In the genomic region with DNA sequence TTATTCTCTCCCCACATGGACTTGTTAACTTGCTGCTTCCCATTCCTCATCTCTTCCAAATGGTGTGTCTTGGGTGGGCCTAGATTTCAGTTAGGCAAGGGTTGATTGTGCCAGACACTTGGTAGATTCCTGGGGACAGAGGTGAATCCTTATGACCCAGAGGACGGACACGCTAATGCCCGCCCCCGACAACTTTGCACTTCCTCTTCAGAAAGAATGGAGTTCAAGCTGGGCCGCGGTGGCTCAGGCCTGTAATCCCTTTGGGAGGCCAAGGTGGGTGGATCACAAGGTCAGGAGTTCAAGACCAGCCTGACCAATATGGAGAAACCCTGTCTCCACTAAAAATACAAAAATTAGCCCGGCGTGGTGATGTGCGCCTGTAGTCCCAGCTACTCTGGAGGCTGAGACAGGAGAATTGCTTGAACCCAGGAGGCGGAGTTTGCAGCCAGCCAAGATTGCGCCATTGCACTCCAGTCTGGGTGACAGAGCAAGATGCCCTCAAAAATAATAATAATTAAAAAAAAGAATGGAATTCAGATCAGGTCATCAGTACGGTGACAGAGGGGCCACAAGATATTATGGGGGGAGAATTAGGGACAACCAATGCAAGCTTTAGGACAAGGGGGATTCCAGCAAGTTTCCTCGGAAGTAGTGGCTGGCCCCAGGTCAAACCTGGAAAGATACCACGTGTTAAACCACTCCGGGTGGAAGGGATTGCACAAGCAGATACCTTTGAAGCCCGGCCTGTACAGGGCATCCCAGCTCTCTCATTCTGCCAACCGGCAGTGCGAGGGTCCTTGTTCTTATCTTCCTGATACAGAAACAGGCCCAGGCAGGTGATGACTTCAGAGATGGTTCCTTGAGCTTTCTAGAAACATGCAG, we compare ENCODE assay signal across 9 cellular contexts. TPM values are rescaled to one million over a fixed set of nuclear protein-coding genes. Genes with fewer than 3 reads are reported as not detected.
DNase-seq lines count a peak whose midpoint lies in the region; ATAC-seq, FAIRE-seq and TF ChIP-seq lines count a peak whose summit lies in the region.
"Had no signal": no experiment of that assay in that cellular context is flagged by ENCODE, and none has a peak within 500 bp of the region (broad histone marks: within the 10 kb centered on the region; RNA-seq: fewer than 3 reads in every experiment).

No MANE protein-coding gene starts in this region.

- no TSS peak for BruUV-seq in HCT116 (replicated peaks; lab: Mats Ljungman, UMichigan)

- peaks cover 40% of the 10 kb centered on the region for H3K4me1 ChIP-seq in A549
- H3K4me1 ChIP-seq in HCT116 (ENCODE audit: control insufficient read depth in 1 of 2, insufficient read depth in 2 of 2, low read length in 2 of 2) = peaks cover 18 to 48% of the 10 kb centered on the region in 2 experiments
- H3K4me1 ChIP-seq in muscle layer of duodenum (ENCODE audit: control insufficient read depth in 1 of 2, insufficient read depth in 2 of 2, low read length in 2 of 2) = peaks cover 13 to 53% of the 10 kb centered on the region in 2 donors

- H3K4me3 ChIP-seq in A549 = no peak overlapping the region
- H3K4me3 ChIP-seq in HCT116 (replicated peaks in 1 of 2; ENCODE audit: low read depth in 1 of 2, low read length in 2 of 2) = no peak overlapping the region
- peak overlapping the region; percentile 46 for H3K4me3 ChIP-seq in astrocyte of the cerebellum (ENCODE audit: low read depth, low read length)
- peak overlapping the region in 1 of 2 donors; percentile 55 for H3K4me3 ChIP-seq in muscle layer of duodenum (ENCODE audit: low read depth in 1 of 2, low read length in 2 of 2)

- no peak overlapping the region for H2AFZ ChIP-seq in HCT116 (ENCODE audit: low read depth, low read length, poor library complexity, severe bottlenecking)

- POLR2A ChIA-PET in A549 (lab: Yijun Ruan, JAX) (no interaction called here), HCT116 (lab: Charles Lee) (no interaction called here)

- no peaks in the 10 kb centered on the region for H4K20me1 ChIP-seq in HCT116 (ENCODE audit: insufficient read depth)

- H3K27ac ChIP-seq in A549 (peak overlapping the region in 1 of 2 experiments; percentile 94; a peak in 3 of 6 replicates), HCT116 (ENCODE audit: low read depth, low read length) (no peak overlapping the region), muscle layer of duodenum (ENCODE audit: low read length) (peak overlapping the region; percentile 95)

- H3K27me3 ChIP-seq in HCT116 (ENCODE audit: insufficient read depth, low read length) (no peaks in the 10 kb centered on the region), muscle layer of duodenum (ENCODE audit: low read depth, low read length) (no peaks in the 10 kb centered on the region)

- CTCF ChIA-PET in A549 (lab: Yijun Ruan, JAX) = interaction anchor here (1.9 kb wide), 1 partner anchor 9 kb away, joined by 5 read pairs; no protein-coding TSS in a partner anchor
- CTCF ChIA-PET in HCT116 (lab: Charles Lee) = no interaction called here

- RAD21 ChIA-PET in HCT116 (lab: Charles Lee; ENCODE audit: low non-redundant PET in 1 of 2, low total read pairs in 2 of 2, uncharacterized antibody in 2 of 2, unreplicated experiment in 2 of 2) = no interaction called here

- no peak for TF ChIP-seq RAD21 in A549 (conservative IDR thresholded peaks at IDR 0.05 in 1 of 2, IDR thresholded peaks at IDR 0.05 in 1 of 2)
- TF ChIP-seq RAD21 in HCT116 (IDR thresholded peaks at IDR 0.05; ENCODE audit: low read depth) = no peak

- WGBS in A549 (ENCODE audit: missing lambda C conversion rate) = 90% methylated on average over 15 of the region's 18 CpGs

- H3K9me2 ChIP-seq in HCT116 (ENCODE audit: insufficient read depth) = no peaks in the 10 kb centered on the region

- no peak for FAIRE-seq in A549 (lab: Jason Lieb, UNC)
- FAIRE-seq: HTR-8/SVneo had no signal

- no peak for TF ChIP-seq CTCF in A549 (IDR thresholded peaks at IDR 0.05)
- TF ChIP-seq CTCF in HCT116 (IDR thresholded peaks at IDR 0.05 in 2 of 3, conservative IDR thresholded peaks at IDR 0.05 in 1 of 3; ENCODE audit: borderline replicate concordance in 1 of 3, insufficient read depth in 1 of 3, low read depth in 2 of 3, low read length in 2 of 3) = no peak
- no peak for TF ChIP-seq CTCF in astrocyte of the cerebellum (IDR thresholded peaks at IDR 0.05; ENCODE audit: low read depth, low read length, missing control alignments)

- H3K4me2 ChIP-seq in A549 = peak overlapping the region; percentile 96; the same call in 2 of the 3 replicates
- H3K4me2 ChIP-seq in HCT116 (ENCODE audit: low read length) = peak overlapping the region; percentile 68

- peak overlapping the region; percentile 51; the same call in 1 of the 2 replicates for H3K9ac ChIP-seq in HCT116 (ENCODE audit: low read length)

- H3K79me2 ChIP-seq in HCT116 (ENCODE audit: insufficient read depth, low read length) = peaks cover 95% of the 10 kb centered on the region

- in situ Hi-C loops in astrocyte of the cerebellum (cut with HindIII; ENCODE audit: low sequenced_read_pairs) = no loop called here

- H3K36me3 ChIP-seq in HCT116 (ENCODE audit: control insufficient read depth in 1 of 2, insufficient read depth in 2 of 2, low read length in 2 of 2) = no peaks in the 10 kb centered on the region; a peak in 1 of 4 replicates
- H3K36me3 ChIP-seq in muscle layer of duodenum (ENCODE audit: control insufficient read depth in 1 of 2, insufficient read depth in 2 of 2, low read length in 2 of 2) = peaks cover 0 to 7% of the 10 kb centered on the region in 2 donors

- TF ChIP-seq POLR2A in A549 (IDR thresholded peaks at IDR 0.05; ENCODE audit: low read length) (no peak), HCT116 (IDR thresholded peaks at IDR 0.05; ENCODE audit: borderline replicate concordance, extremely low read depth, insufficient read depth, insufficient read length) (no peak)

- H3K9me3 ChIP-seq in A549 = no peaks in the 10 kb centered on the region
- no peaks in the 10 kb centered on the region for H3K9me3 ChIP-seq in HCT116 (ENCODE audit: control insufficient read depth in 1 of 2, insufficient read depth in 1 of 2, low read depth in 1 of 2, low read length in 2 of 2)
- no peaks in the 10 kb centered on the region for H3K9me3 ChIP-seq in muscle layer of duodenum (ENCODE audit: control insufficient read depth in 1 of 2, low read length in 2 of 2)

- ATAC-seq in A549 (no peak), HCT116 (no peak), HG03565 (IDR thresholded peaks at IDR 0.05; ENCODE audit: unreplicated experiment) (no peak)

- intact Hi-C loops in HCT116 (cut with micrococcal nuclease) = loop anchor here (5.0 kb wide), 1 partner anchor 149 kb away; the partner anchor contains the start of gene OCEL1

- TF ChIP-seq EP300 in A549 (IDR thresholded peaks at IDR 0.05) = no peak

- no peak for DNase-seq in A549 (ENCODE audit: low read depth in 1 of 2, low spot score in 1 of 2)
- DNase-seq in HCT116 (ENCODE audit: low read depth, low spot score) = no peak
- DNase-seq in astrocyte of the cerebellum (ENCODE audit: low read depth) = no peak
- DNase-seq in COLO829 (ENCODE audit: low spot score) = no peak
- DNase-seq in kidney glomerular epithelial cell (lab: John Stamatoyannopoulos, UW) = no peak
- DNase-seq in D341Med (ENCODE audit: low spot score) = no peak

TF ChIP-seq in A549, 52 proteins besides CTCF, POLR2A, EP300 and RAD21:
- no peak for TF ChIP-seq E2F6 (IDR thresholded peaks at IDR 0.05; ENCODE audit: borderline replicate concordance, low read depth)
- 0 out of 4 replicates have a peak, but pooled peaks of 1 of the 2 experiments have one; percentile 16 for TF ChIP-seq CEBPB (IDR thresholded peaks at IDR 0.05)

TF ChIP-seq in HCT116, 20 proteins besides CTCF, POLR2A, EP300 and RAD21:
- TF ChIP-seq SP1 (IDR thresholded peaks at IDR 0.05; ENCODE audit: low read depth) = no peak
- TF ChIP-seq CBX3 (IDR thresholded peaks at IDR 0.05; ENCODE audit: low read depth) = no peak
- TF ChIP-seq SRF (IDR thresholded peaks at IDR 0.05; ENCODE audit: low read depth) = no peak
- TF ChIP-seq POLR2AphosphoS5 (IDR thresholded peaks at IDR 0.05; ENCODE audit: low read depth, low read length) = no peak
- no peak for TF ChIP-seq YY1 (IDR thresholded peaks at IDR 0.05; ENCODE audit: extremely low read depth, insufficient replicate concordance, low read depth, low read length)
- no peak for TF ChIP-seq EZH2phosphoT487 (IDR thresholded peaks at IDR 0.05; ENCODE audit: borderline replicate concordance)
- no peak for TF ChIP-seq ZFX (IDR thresholded peaks at IDR 0.05)
- TF ChIP-seq ELF1 (IDR thresholded peaks at IDR 0.05; ENCODE audit: borderline replicate concordance, low read depth) = no peak
TF ChIP-seq in HCT116: peak in this region for 0.

RNA-seq across cellular contexts. Expression of gene MYO9B, which starts 2.7 kb away (rescaled TPM):
- polyA plus RNA-seq in A549 (2011; rRNA removed) (13.0 and 18.9 TPM in 2 replicates), A549 (2017; fragmentation: RNase III; extraction: RNeasy Plus Mini Kit Qiagen cat#74134 plus additional on column Dnase treatment) (23.9 to 28.1 TPM (median 27.7 TPM) in 3 replicates)
- 18.7 and 25.6 TPM in 2 replicates for polyA plus RNA-seq in A549 (2012; cell fraction: cytosol; rRNA removed)
- polyA plus RNA-seq in A549 (2012; cell fraction: nucleus; rRNA removed) = 68.0 and 89.4 TPM in 2 replicates
- 34.1 and 36.5 TPM in 2 replicates for polyA minus RNA-seq in A549 (2011; rRNA and poly(A)+ RNA removed)
- total RNA-seq in HCT116 (2021; ENCODE audit: unreplicated experiment) = 74.6 TPM
- polyA plus RNA-seq in HCT116 (2012) = 51.3 and 57.0 TPM in 2 replicates

RNA-seq across cellular contexts. Expression of gene HAUS8, which starts 3.0 kb away (rescaled TPM):
- polyA plus RNA-seq in A549 (2011; rRNA removed) = 13.9 and 15.1 TPM in 2 replicates
- polyA plus RNA-seq in A549 (2012; cell fraction: cytosol; rRNA removed) = 17.2 and 18.7 TPM in 2 replicates
- 19.3 and 21.3 TPM in 2 replicates for polyA plus RNA-seq in A549 (2012; cell fraction: nucleus; rRNA removed)
- polyA plus RNA-seq in A549 (2017; fragmentation: RNase III; extraction: RNeasy Plus Mini Kit Qiagen cat#74134 plus additional on column Dnase treatment) = 15.9 to 16.6 TPM (median 16.2 TPM) in 3 replicates
- polyA minus RNA-seq in A549 (2011; rRNA and poly(A)+ RNA removed) = 6.4 and 13.5 TPM in 2 replicates
- total RNA-seq in HCT116 (2021; ENCODE audit: unreplicated experiment) = 23.6 TPM
- polyA plus RNA-seq in HCT116 (2012) = 11.7 and 13.8 TPM in 2 replicates

RNA-seq across cellular contexts. Expression of gene CPAMD8, which starts 51.7 kb away (rescaled TPM):
- polyA plus RNA-seq in A549 (2011; rRNA removed) = 0.03 and 0.12 TPM in 2 replicates
- 0.03 and 0.05 TPM in 2 replicates for polyA plus RNA-seq in A549 (2012; cell fraction: cytosol; rRNA removed)
- 0.01 and 0.09 TPM in 2 replicates for polyA plus RNA-seq in A549 (2012; cell fraction: nucleus; rRNA removed)
- not detected in 3 replicates for polyA plus RNA-seq in A549 (2017; fragmentation: RNase III; extraction: RNeasy Plus Mini Kit Qiagen cat#74134 plus additional on column Dnase treatment)
- 0.41 and 0.54 TPM in 2 replicates for polyA minus RNA-seq in A549 (2011; rRNA and poly(A)+ RNA removed)
- 0.20 TPM for total RNA-seq in HCT116 (2021; ENCODE audit: unreplicated experiment)
- 0.03 and 0.22 TPM in 2 replicates for polyA plus RNA-seq in HCT116 (2012)
